ENCODE assay signal across 2 cellular contexts in the genomic region with DNA sequence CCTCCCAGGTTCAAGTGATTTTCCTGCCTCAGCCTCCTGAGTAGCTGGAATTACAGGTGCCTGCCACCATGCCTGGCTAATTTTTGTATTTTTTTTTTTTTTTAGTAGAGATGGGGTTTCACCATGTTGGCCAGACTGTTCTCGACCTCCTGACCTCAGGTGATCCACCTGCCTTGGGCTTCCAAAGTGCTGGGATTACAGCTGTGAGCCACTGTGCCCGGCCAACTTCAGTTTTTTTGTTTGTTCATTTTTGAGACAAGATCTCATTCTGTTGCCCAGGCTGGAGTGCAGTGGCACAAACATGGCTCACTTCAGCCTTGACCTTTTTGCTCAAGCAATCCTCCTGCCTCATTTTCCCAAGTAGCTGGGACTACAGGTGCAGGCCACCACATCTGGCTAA. TPM values are rescaled to one million over a fixed set of nuclear protein-coding genes. Genes with fewer than 3 reads are reported as not detected.
"Had no signal": no experiment of that assay in that cellular context is flagged by ENCODE, and none has a peak within 500 bp of the region (broad histone marks: within the 10 kb centered on the region; RNA-seq: fewer than 3 reads in every experiment).

No MANE protein-coding gene starts in this region.

RNA-seq across cellular contexts. Expression of gene DPPA4, which starts 21.5 kb away (rescaled TPM):
- total RNA-seq: G401 had no signal

RNA-seq across cellular contexts. Expression of gene DPPA2, which starts 42.5 kb away (rescaled TPM):
- total RNA-seq: G401, GM12878 had no signal
- polyA plus RNA-seq: GM12878 had no signal
